34 cellular contexts compared by ENCODE assay signal in the genomic region with DNA sequence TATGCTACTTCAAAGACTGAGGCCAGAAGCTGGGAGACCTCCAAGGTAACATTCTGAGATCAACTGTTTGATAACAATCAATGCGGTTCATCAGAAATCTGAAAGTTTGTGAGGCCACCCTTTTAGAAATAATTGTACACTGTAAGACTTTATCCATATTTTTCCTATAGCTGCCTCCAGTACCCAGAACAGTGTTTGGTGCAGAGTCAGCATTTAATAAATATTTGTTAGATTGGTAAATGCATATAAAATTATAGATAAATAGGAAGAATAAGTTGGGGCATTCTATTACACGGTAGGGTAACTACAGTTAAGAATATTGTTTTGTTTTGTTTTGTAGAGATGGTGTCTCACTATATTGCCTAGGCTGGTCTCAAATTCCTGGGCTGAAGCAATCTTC.
"Had no signal": no experiment of that assay in that cellular context is flagged by ENCODE, and none has a peak within 500 bp of the region (broad histone marks: within the 10 kb centered on the region; RNA-seq: fewer than 3 reads in every experiment).

No MANE protein-coding gene starts in this region.

- H3K4me3 ChIP-seq: MG63 had no signal

- H3K27me3 ChIP-seq: MG63 had no signal

- H3K36me3 ChIP-seq: MG63 had no signal

- H3K9me3 ChIP-seq: MG63 had no signal

- DNase-seq: MG63, MM.1S, MV-4-11, NCI-H1048, NCI-H1092, NCI-H1092 treated with DMSO at 0.1 percent for 48 hours, NCI-H1105, NCI-H1105 treated with DMSO at 0.1 percent for 48 hours, NCI-H1417, NCI-H1417 treated with DMSO at 0.1 percent for 48 hours, NCI-H1436, NCI-H1436 treated with DMSO at 0.1 percent for 48 hours, NCI-H146, NCI-H1694, NCI-H1694 treated with DMSO at 0.1 percent for 48 hours, NCI-H187, NCI-H187 treated with DMSO at 0.1 percent for 48 hours, NCI-H1930, NCI-H2029, NCI-H2029 treated with DMSO at 0.1 percent for 48 hours, NCI-H2081, NCI-H2081 treated with DMSO at 0.1 percent for 48 hours, NCI-H2107, NCI-H2171, NCI-H2171 treated with DMSO at 0.1 percent for 48 hours, NCI-H2227 treated with DMSO at 0.1 percent for 48 hours, NCI-H226, NCI-H345, NCI-H446, NCI-H446 treated with DMSO at 0.1 percent for 48 hours, NCI-H510A, NCI-H510A treated with DMSO at 0.1 percent for 48 hours, NCI-H524 treated with DMSO at 0.1 percent for 48 hours, NCI-H526 had no signal
